12 cellular contexts compared by ENCODE assay signal in genomic region chr15:63544253-63545026, GRCh38. TPM values are rescaled to one million over a fixed set of nuclear protein-coding genes. Genes with fewer than 3 reads are reported as not detected.
DNase-seq lines count a peak whose midpoint lies in the region; ATAC-seq, FAIRE-seq and TF ChIP-seq lines count a peak whose summit lies in the region.
"Had no signal": no experiment of that assay in that cellular context is flagged by ENCODE, and none has a peak within 500 bp of the region (broad histone marks: within the 10 kb centered on the region; RNA-seq: fewer than 3 reads in every experiment).

No MANE protein-coding gene starts in this region.

- peak overlapping the region; percentile 49 to 91 (median 80) for H3K27ac Mint-ChIP-seq in CD14-positive monocyte
- H3K27ac Mint-ChIP-seq in effector memory CD8-positive, alpha-beta T cell = peak overlapping the region; percentile 2 to 59

- intact Hi-C loops in CD14-positive monocyte (cut with micrococcal nuclease) = loop anchor here in 1 of 2 donors (5.0 kb wide), 1 partner anchor 37 kb away; no protein-coding TSS in a partner anchor

- no peak for ATAC-seq in effector memory CD8-positive, alpha-beta T cell (replicated peaks)

- FAIRE-seq in GM19239 (lab: Jason Lieb, UNC) = peak; percentile 77

- no peak for TF ChIP-seq CTCF in CD14-positive monocyte (IDR thresholded peaks at IDR 0.05)

- DNase-seq in CD14-positive monocyte (ENCODE audit: low spot score) (no peak), GM19239 (ENCODE audit: insufficient read length, low spot score) (no peak), RPMI8226 (peak; percentile 9), DMS 273 (lab: John Stamatoyannopoulos, UW; ENCODE audit: unreplicated experiment) (no peak), nucleus accumbens (lab: John Stamatoyannopoulos, UW) (no peak), iPS-NIHi7 (ENCODE audit: extremely low spot score) (no peak), cortex of kidney (lab: John Stamatoyannopoulos, UW) (no peak)
- no peak for DNase-seq in effector memory CD8-positive, alpha-beta T cell
- DNase-seq: BE2C, mesendoderm, NCI-H2029 treated with DMSO at 0.1 percent for 48 hours, stomach had no signal

- no peaks in the 10 kb centered on the region for H3K27me3 Mint-ChIP-seq in CD14-positive monocyte (ENCODE audit: low read depth in 3 of 3)
- H3K27me3 Mint-ChIP-seq in effector memory CD8-positive, alpha-beta T cell = no peaks in the 10 kb centered on the region

- H3K9me3 Mint-ChIP-seq in CD14-positive monocyte = no peaks in the 10 kb centered on the region
- no peaks in the 10 kb centered on the region for H3K9me3 Mint-ChIP-seq in effector memory CD8-positive, alpha-beta T cell

- H3K36me3 Mint-ChIP-seq in CD14-positive monocyte = peaks cover 46 to 66% of the 10 kb centered on the region in 2 donors
- peaks cover 48% of the 10 kb centered on the region for H3K36me3 Mint-ChIP-seq in effector memory CD8-positive, alpha-beta T cell (ENCODE audit: insufficient read depth)

- H3K4me1 Mint-ChIP-seq in CD14-positive monocyte = peaks cover 46% of the 10 kb centered on the region
- H3K4me1 Mint-ChIP-seq in effector memory CD8-positive, alpha-beta T cell (ENCODE audit: low read depth in 2 of 2) = peaks cover 20 to 46% of the 10 kb centered on the region in 2 donors

- H3K4me3 Mint-ChIP-seq in CD14-positive monocyte = peak overlapping the region; percentile 34 to 79
- peak overlapping the region; percentile 1 to 49 for H3K4me3 Mint-ChIP-seq in effector memory CD8-positive, alpha-beta T cell

RNA-seq across cellular contexts. Expression of gene USP3, which starts 40.0 kb away (rescaled TPM):
- polyA plus RNA-seq in CD14-positive monocyte = 100 to 1,000 TPM in 1 of 2 donors, 10 to 100 TPM in 1; 91.4 to 122 TPM

RNA-seq across cellular contexts. Expression of gene FBXL22, which starts 52.7 kb away (rescaled TPM):
- not detected for polyA plus RNA-seq in CD14-positive monocyte
